32 cellular contexts compared by ENCODE assay signal in the genomic region with DNA sequence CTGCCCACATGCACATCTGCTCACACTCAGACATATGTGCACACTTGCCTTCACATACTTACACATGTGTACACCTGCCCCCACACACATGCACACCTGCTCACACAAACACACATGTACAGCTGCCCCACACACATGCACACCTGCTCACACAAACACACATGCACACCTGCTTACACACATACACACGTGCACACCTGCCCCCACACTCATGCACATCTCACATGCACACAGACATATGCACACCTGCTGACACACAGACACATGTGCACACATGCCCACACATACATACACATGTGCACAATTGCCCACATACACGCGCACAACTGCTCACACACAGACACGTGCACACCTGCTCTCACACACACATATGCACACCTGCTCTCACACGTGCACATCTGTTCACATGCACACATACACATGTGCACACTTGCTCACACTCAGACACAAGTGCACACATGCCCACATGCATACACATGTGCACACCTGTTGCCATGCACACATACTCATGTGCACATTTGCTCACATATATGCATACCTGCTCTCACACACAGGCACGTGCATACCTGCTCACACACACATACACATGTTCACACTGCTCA.
"Had no signal": no experiment of that assay in that cellular context is flagged by ENCODE, and none has a peak within 500 bp of the region (broad histone marks: within the 10 kb centered on the region; RNA-seq: fewer than 3 reads in every experiment).

No MANE protein-coding gene starts in this region.

- H3K36me3 Mint-ChIP-seq: activated naive CD4-positive, alpha-beta T cell treated with anti-CD3 and anti-CD28 coated beads, Interleukin-2, amount 50 U/mL, for 24 hours had no signal

- H3K4me1 Mint-ChIP-seq: activated B cell treated with CpG ODN at 0.5 μM for 24 hours; activated CD8-positive, alpha-beta memory T cell treated with anti-CD3 and anti-CD28 coated beads, Interleukin-2, amount 10 ng/mL, durations not matched to agents 7 days and 5 days; activated naive CD4-positive, alpha-beta T cell treated with anti-CD3 and anti-CD28 coated beads, Interleukin-2, amount 50 U/mL, for 24 hours; activated naive CD8-positive, alpha-beta T cell treated with anti-CD3 and anti-CD28 coated beads, Interleukin-2, amount 10 ng/mL, durations not matched to agents 7 days and 5 days; brain; central memory CD8-positive, alpha-beta T cell; T-helper 17 cell had no signal

- H3K4me3 ChIP-seq: ascending aorta, breast epithelium, cardiac muscle cell, coronary artery, dorsolateral prefrontal cortex had no signal

- H3K4me3 Mint-ChIP-seq: activated B cell treated with CpG ODN at 0.5 μM for 24 hours; activated CD8-positive, alpha-beta memory T cell treated with anti-CD3 and anti-CD28 coated beads, Interleukin-2, amount 10 ng/mL, durations not matched to agents 7 days and 5 days; activated CD8-positive, alpha-beta T cell treated with anti-CD3 and anti-CD28 coated beads for 36 hours; activated naive CD4-positive, alpha-beta T cell treated with anti-CD3 and anti-CD28 coated beads for 36 hours; activated naive CD4-positive, alpha-beta T cell treated with anti-CD3 and anti-CD28 coated beads, Interleukin-2, amount 50 U/mL, for 24 hours; activated naive CD8-positive, alpha-beta T cell treated with anti-CD3 and anti-CD28 coated beads, Interleukin-2, amount 10 ng/mL, durations not matched to agents 7 days and 5 days; activated T-helper 1 cell treated with anti-CD3 and anti-CD28 coated beads, Interleukin-12 subunit alpha, Interleukin-12 subunit beta, Interleukin-2, Interleukin-4 antibody, amounts not matched to agents 30 ng/mL and 10 ng/mL and 1 ng/mL, durations not matched to agents 14 hours and 24 hours and 36 hours; central memory CD8-positive, alpha-beta T cell; dendritic cell treated with granulocyte-macrophage colony-stimulating factor and Interleukin-4, amounts not matched to agents 40 ng/mL and 50 ng/mL, for 4 days; T-helper 17 cell; T-helper 2 cell treated with Interferon-gamma antibody and Interleukin-4, amounts not matched to agents 5 μg/mL and 100 μg/mL, for 36 hours had no signal

- H3K36me3 ChIP-seq: ascending aorta, breast epithelium, cardiac muscle cell, WERI-Rb-1 had no signal

- H3K27ac Mint-ChIP-seq: activated B cell treated with CpG ODN at 0.5 μM for 24 hours; activated CD8-positive, alpha-beta memory T cell treated with anti-CD3 and anti-CD28 coated beads, Interleukin-2, amount 10 ng/mL, durations not matched to agents 7 days and 5 days; activated CD8-positive, alpha-beta T cell treated with anti-CD3 and anti-CD28 coated beads for 36 hours; activated naive CD4-positive, alpha-beta T cell treated with anti-CD3 and anti-CD28 coated beads for 36 hours; activated naive CD4-positive, alpha-beta T cell treated with anti-CD3 and anti-CD28 coated beads, Interleukin-2, amount 50 U/mL, for 24 hours; activated naive CD8-positive, alpha-beta T cell treated with anti-CD3 and anti-CD28 coated beads, Interleukin-2, amount 10 ng/mL, durations not matched to agents 7 days and 5 days; activated T-helper 1 cell treated with anti-CD3 and anti-CD28 coated beads, Interleukin-12 subunit alpha, Interleukin-12 subunit beta, Interleukin-2, Interleukin-4 antibody, amounts not matched to agents 30 ng/mL and 10 ng/mL and 1 ng/mL, durations not matched to agents 14 hours and 24 hours and 36 hours; activated T-helper 2 cell treated with anti-CD3 and anti-CD28 coated beads, Interferon-gamma antibody, Interleukin-2, Interleukin-4, amounts not matched to agents 10 μg/mL and 5 μg/mL and 100 μg/mL, durations not matched to agents 14 hours and 24 hours and 36 hours; brain; dendritic cell treated with granulocyte-macrophage colony-stimulating factor and Interleukin-4, amounts not matched to agents 40 ng/mL and 50 ng/mL, for 4 days; T-helper 17 cell; T-helper 2 cell treated with Interferon-gamma antibody and Interleukin-4, amounts not matched to agents 5 μg/mL and 100 μg/mL, for 36 hours had no signal

- ATAC-seq: activated CD4-positive, CD25-positive, alpha-beta regulatory T cell treated with anti-CD3 and anti-CD28 coated beads, Interleukin-2, amount 50 U/mL, for 24 hours; activated CD8-positive, alpha-beta memory T cell treated with anti-CD3 and anti-CD28 coated beads, Interleukin-2, amount 10 ng/mL, durations not matched to agents 7 days and 5 days; activated CD8-positive, alpha-beta T cell treated with anti-CD3 and anti-CD28 coated beads for 36 hours; esophagus mucosa; T-helper 17 cell had no signal

- DNase-seq: activated B cell treated with CpG ODN at 0.5 μM for 24 hours; activated CD4-positive, alpha-beta T cell treated with anti-CD3 and anti-CD28 coated beads for 48 hours; activated CD4-positive, alpha-beta T cell treated with anti-CD3 and anti-CD28 coated beads, Interleukin-2, amount 50 U/mL, for 1 hour; activated CD4-positive, alpha-beta T cell treated with anti-CD3 and anti-CD28 coated beads, Interleukin-2, amount 50 U/mL, for 48 hours; activated CD8-positive, alpha-beta memory T cell treated with anti-CD3 and anti-CD28 coated beads, Interleukin-2, amount 10 ng/mL, durations not matched to agents 7 days and 5 days; activated CD8-positive, alpha-beta memory T cell treated with anti-CD3 and anti-CD28 coated beads, Interleukin-2, amount 50 U/mL, for 4 hours; activated CD8-positive, alpha-beta T cell treated with anti-CD3 and anti-CD28 coated beads for 36 hours; activated naive CD4-positive, alpha-beta T cell treated with anti-CD3 and anti-CD28 coated beads for 36 hours; activated naive CD8-positive, alpha-beta T cell treated with anti-CD3 and anti-CD28 coated beads, Interleukin-2, amount 10 ng/mL, durations not matched to agents 7 days and 5 days; activated T-cell treated with anti-CD3 and anti-CD28 coated beads, Interleukin-2, amount 50 U/mL, for 1 hour; activated T-cell treated with anti-CD3 and anti-CD28 coated beads, Interleukin-2, amount 50 U/mL, for 48 hours; dorsolateral prefrontal cortex; effector memory CD4-positive, alpha-beta T cell; foreskin fibroblast; T-helper 1 cell; T-helper 17 cell; T1000; WERI-Rb-1 had no signal

- H3K27me3 ChIP-seq: ascending aorta, breast epithelium, cardiac muscle cell, dorsolateral prefrontal cortex had no signal

- FAIRE-seq: frontal cortex had no signal

- H3K27ac ChIP-seq: ascending aorta, breast epithelium, cardiac muscle cell, coronary artery, dorsolateral prefrontal cortex, WERI-Rb-1 had no signal

- H3K9me3 ChIP-seq: ascending aorta had no signal

- H3K4me1 ChIP-seq: ascending aorta, breast epithelium had no signal

- H3K27me3 Mint-ChIP-seq: activated B cell treated with CpG ODN at 0.5 μM for 24 hours; activated CD8-positive, alpha-beta memory T cell treated with anti-CD3 and anti-CD28 coated beads, Interleukin-2, amount 10 ng/mL, durations not matched to agents 7 days and 5 days; activated CD8-positive, alpha-beta T cell treated with anti-CD3 and anti-CD28 coated beads for 36 hours; activated naive CD4-positive, alpha-beta T cell treated with anti-CD3 and anti-CD28 coated beads, Interleukin-2, amount 50 U/mL, for 24 hours; activated naive CD8-positive, alpha-beta T cell treated with anti-CD3 and anti-CD28 coated beads, Interleukin-2, amount 10 ng/mL, durations not matched to agents 7 days and 5 days; central memory CD8-positive, alpha-beta T cell; dendritic cell treated with granulocyte-macrophage colony-stimulating factor and Interleukin-4, amounts not matched to agents 40 ng/mL and 50 ng/mL, for 4 days; T-helper 17 cell had no signal
